ENCODE assay signal across 12 cellular contexts in the genomic region with DNA sequence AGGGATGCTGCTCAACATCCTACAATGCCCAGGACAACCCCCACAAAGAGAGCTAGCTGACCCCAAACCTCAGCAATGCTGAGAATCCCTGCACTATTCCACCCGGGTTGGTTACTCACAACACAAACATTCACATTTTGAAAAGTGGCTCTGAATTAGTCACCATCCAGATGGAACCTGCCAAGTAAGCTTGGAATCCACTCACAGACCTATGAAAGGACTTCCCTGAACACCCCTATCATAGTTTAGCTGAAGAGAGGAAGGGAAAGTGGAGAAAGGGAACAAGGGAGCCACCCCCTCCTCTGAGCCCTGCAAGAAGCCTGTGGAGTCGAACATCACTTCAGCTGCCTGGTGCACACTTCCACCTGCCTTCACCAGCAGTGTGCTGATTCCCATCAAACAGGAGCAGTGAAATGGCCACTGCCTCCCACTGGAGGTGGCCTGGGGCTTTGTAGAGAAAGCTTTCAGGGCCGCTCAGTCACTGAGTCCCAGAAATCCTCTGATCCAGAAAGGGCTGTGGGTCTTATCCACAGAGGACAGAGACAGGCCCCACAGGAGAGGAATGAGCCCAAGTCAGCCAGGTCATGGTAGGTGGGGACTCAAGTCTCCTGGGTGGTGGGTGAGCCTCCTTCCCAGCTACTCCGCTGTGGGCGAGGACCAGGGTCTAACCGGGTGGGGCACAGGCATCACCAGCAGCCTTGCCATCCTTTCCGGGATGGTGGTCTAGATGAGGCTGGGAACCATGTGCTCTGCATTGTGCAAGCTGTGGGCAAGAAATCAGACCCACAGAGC.
DNase-seq lines count a peak whose midpoint lies in the region; ATAC-seq and TF ChIP-seq lines count a peak whose summit lies in the region.
"Had no signal": no experiment of that assay in that cellular context is flagged by ENCODE, and none has a peak within 500 bp of the region (broad histone marks: within the 10 kb centered on the region; RNA-seq: fewer than 3 reads in every experiment).

No MANE protein-coding gene starts in this region.

- no peaks in the 10 kb centered on the region for H3K36me3 Mint-ChIP-seq in activated CD4-positive, alpha-beta memory T cell treated with anti-CD3 and anti-CD28 coated beads for 36 hours

- CTCF ChIA-PET in activated CD4-positive, alpha-beta memory T cell treated with anti-CD3 and anti-CD28 coated beads for 36 hours (lab: Charles Lee) = no interaction called here

- H3K4me1 Mint-ChIP-seq in activated CD4-positive, alpha-beta memory T cell treated with anti-CD3 and anti-CD28 coated beads for 36 hours (ENCODE audit: low read depth) = no peaks in the 10 kb centered on the region

- POLR2A ChIA-PET in activated CD4-positive, alpha-beta memory T cell treated with anti-CD3 and anti-CD28 coated beads for 36 hours (lab: Charles Lee) = no interaction called here

- H3K27ac Mint-ChIP-seq in activated CD4-positive, alpha-beta memory T cell treated with anti-CD3 and anti-CD28 coated beads for 36 hours = no peak overlapping the region

- no peak overlapping the region for H3K4me3 ChIP-seq in cardiac fibroblast (replicated peaks in 1 of 2; ENCODE audit: low read depth in 2 of 2, low read length in 2 of 2)

- ATAC-seq in HG02571 (IDR thresholded peaks at IDR 0.05; ENCODE audit: unreplicated experiment) = no peak
- ATAC-seq: left lobe of liver had no signal

- H3K27me3 Mint-ChIP-seq in activated CD4-positive, alpha-beta memory T cell treated with anti-CD3 and anti-CD28 coated beads for 36 hours = no peaks in the 10 kb centered on the region

- no peak overlapping the region for H3K4me3 Mint-ChIP-seq in activated CD4-positive, alpha-beta memory T cell treated with anti-CD3 and anti-CD28 coated beads for 36 hours

- intact Hi-C loops in activated CD4-positive, alpha-beta memory T cell treated with anti-CD3 and anti-CD28 coated beads for 36 hours (cut with micrococcal nuclease) = no loop called here

- TF ChIP-seq CTCF in AG09319 (IDR thresholded peaks at IDR 0.05; ENCODE audit: low read depth, low read length) (no peak), cardiac fibroblast (IDR thresholded peaks at IDR 0.05; ENCODE audit: low read depth, low read length) (no peak)

- H3K9me3 Mint-ChIP-seq in activated CD4-positive, alpha-beta memory T cell treated with anti-CD3 and anti-CD28 coated beads for 36 hours = no peaks in the 10 kb centered on the region

- DNase-seq in AG09319 (ENCODE audit: extremely low read depth, low read depth) (peak; percentile 70), M059J (ENCODE audit: low read depth) (peak; percentile 99), cardiac fibroblast (ENCODE audit: low read depth in 2 of 2) (peak; percentile 92 to 96), myocyte (ENCODE audit: low read depth) (peak; percentile 91)
- no peak for DNase-seq in activated CD4-positive, alpha-beta T cell treated with anti-CD3 and anti-CD28 coated beads for 4 hours
- DNase-seq in NK-92 treated with Interleukin-12 subunit alpha and Interleukin-12 subunit beta, amount 100 ng/mL, for 24 hours (lab: John Stamatoyannopoulos, UW) = no peak
- DNase-seq in activated CD4-positive, alpha-beta memory T cell treated with anti-CD3 and anti-CD28 coated beads for 36 hours = no peak
- DNase-seq: effector memory CD4-positive, alpha-beta T cell; NCI-H510A treated with DMSO at 0.1 percent for 48 hours; small intestine had no signal

Comparison
In these comparisons a context has a peak if more than half of its experiments do, and no peak if none do; other contexts are left out.
1. DNase-seq: peak in AG09319 (single experiment), M059J (single experiment), cardiac fibroblast (2 of 2) and myocyte (single experiment); none in activated CD4-positive, alpha-beta T cell treated with anti-CD3 and anti-CD28 coated beads for 4 hours (0 of 2), NK-92 treated with Interleukin-12 subunit alpha and Interleukin-12 subunit beta, amount 100 ng/mL, for 24 hours (single experiment) and activated CD4-positive, alpha-beta memory T cell treated with anti-CD3 and anti-CD28 coated beads for 36 hours (single experiment).